9 cellular contexts compared by ENCODE assay signal in genomic region chr1:229116114-229116513, GRCh38.
"Had no signal": no experiment of that assay in that cellular context is flagged by ENCODE, and none has a peak within 500 bp of the region (broad histone marks: within the 10 kb centered on the region; RNA-seq: fewer than 3 reads in every experiment).

No MANE protein-coding gene starts in this region.

- H3K4me2 ChIP-seq: SK-N-SH had no signal

- ATAC-seq: stimulated activated naive CD8-positive, alpha-beta T cell treated with anti-CD3 and anti-CD28 coated beads, Interleukin-15, amount 100 ng/mL, for 72 hours; T-helper 17 cell had no signal

- H3K9ac ChIP-seq: SK-N-SH had no signal

- H3K4me3 ChIP-seq: coronary artery had no signal

- DNase-seq: activated CD4-positive, alpha-beta T cell treated with anti-CD3 and anti-CD28 coated beads, Interleukin-2, amount 50 U/mL, for 1 hour; caudate nucleus; effector CD8-positive, alpha-beta T cell; retina; SK-N-SH; stimulated activated CD4-positive, alpha-beta T cell treated with anti-CD3 and anti-CD28 coated beads, Interleukin-4, amount 100 ng/mL, for 4 hours; stimulated activated naive CD8-positive, alpha-beta T cell treated with anti-CD3 and anti-CD28 coated beads, Interleukin-15, amount 100 ng/mL, for 72 hours; T-helper 17 cell had no signal

- H3K9me3 ChIP-seq: SK-N-SH had no signal
